In the genomic region with DNA sequence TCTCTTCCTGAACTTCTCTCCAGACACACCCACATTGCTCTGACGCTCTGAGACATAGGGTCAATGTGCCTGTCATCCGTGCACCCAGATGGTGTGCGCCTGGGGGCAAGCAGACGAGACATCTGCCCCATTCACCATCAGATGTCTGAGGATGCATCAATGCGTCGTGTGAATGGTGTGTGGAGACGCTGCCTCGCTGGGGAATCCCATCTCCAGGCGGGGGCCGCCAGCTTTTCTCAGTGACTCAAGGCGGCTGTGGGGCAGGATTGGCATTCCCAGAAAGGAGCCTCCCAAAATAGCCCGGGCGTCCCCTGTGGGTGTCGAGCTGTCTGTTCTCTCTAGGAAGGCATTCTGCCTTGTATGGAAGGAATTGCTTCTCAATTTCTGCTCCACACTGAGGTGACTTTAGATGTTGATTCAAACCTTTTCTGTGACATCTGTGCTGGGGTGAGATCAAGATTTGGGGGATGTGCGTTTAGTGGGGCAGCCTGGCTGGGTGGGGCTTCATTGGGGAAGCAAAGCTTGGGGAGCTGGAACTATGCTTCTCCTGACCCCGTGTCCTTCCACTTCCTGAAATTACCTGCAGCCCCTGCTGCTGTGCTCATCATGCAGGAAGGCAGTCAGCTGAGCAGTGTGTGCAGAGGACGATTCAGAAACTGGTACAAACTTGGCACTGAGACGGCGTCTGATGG, we compare ENCODE assay signal across 18 cellular contexts.
DNase-seq lines count a peak whose midpoint lies in the region; TF ChIP-seq lines count a peak whose summit lies in the region.
"Had no signal": no experiment of that assay in that cellular context is flagged by ENCODE, and none has a peak within 500 bp of the region (broad histone marks: within the 10 kb centered on the region; RNA-seq: fewer than 3 reads in every experiment).

No MANE protein-coding gene starts in this region.

- no peaks in the 10 kb centered on the region for H3K9me3 Mint-ChIP-seq in activated CD4-positive, alpha-beta memory T cell treated with anti-CD3 and anti-CD28 coated beads, Interleukin-2, amount 10 ng/mL, durations not matched to agents 7 days and 5 days
- H3K9me3 Mint-ChIP-seq in activated CD4-positive, alpha-beta memory T cell treated with anti-CD3 and anti-CD28 coated beads for 36 hours = no peaks in the 10 kb centered on the region
- H3K9me3 Mint-ChIP-seq: activated T-helper 17 cell treated with anti-CD3 and anti-CD28 coated beads, Interleukin-2, amount 50 U/mL, for 72 hours had no signal

- TF ChIP-seq CTCF in PC-9 (conservative IDR thresholded peaks at IDR 0.05) = no peak
- TF ChIP-seq CTCF in GM20000 (IDR thresholded peaks at IDR 0.05; ENCODE audit: extremely low read depth, missing control alignments) = no peak

- H3K4me1 Mint-ChIP-seq in activated CD4-positive, alpha-beta memory T cell treated with anti-CD3 and anti-CD28 coated beads, Interleukin-2, amount 10 ng/mL, durations not matched to agents 7 days and 5 days = no peaks in the 10 kb centered on the region
- no peaks in the 10 kb centered on the region for H3K4me1 Mint-ChIP-seq in activated CD4-positive, alpha-beta memory T cell treated with anti-CD3 and anti-CD28 coated beads for 36 hours (ENCODE audit: low read depth)
- H3K4me1 Mint-ChIP-seq: activated T-helper 17 cell treated with anti-CD3 and anti-CD28 coated beads, Interleukin-2, amount 50 U/mL, for 72 hours had no signal

- no peak overlapping the region for H3K4me3 ChIP-seq in PC-9
- H3K4me3 ChIP-seq: prostate gland, SJCRH30, thoracic aorta had no signal

- H3K4me3 Mint-ChIP-seq in activated CD4-positive, alpha-beta memory T cell treated with anti-CD3 and anti-CD28 coated beads, Interleukin-2, amount 10 ng/mL, durations not matched to agents 7 days and 5 days = no peak overlapping the region
- no peak overlapping the region for H3K4me3 Mint-ChIP-seq in activated CD4-positive, alpha-beta memory T cell treated with anti-CD3 and anti-CD28 coated beads for 36 hours
- H3K4me3 Mint-ChIP-seq: activated T-helper 17 cell treated with anti-CD3 and anti-CD28 coated beads, Interleukin-2, amount 50 U/mL, for 72 hours had no signal

- H3K4me1 ChIP-seq in PC-9 (replicated peaks; ENCODE audit: insufficient read depth) = peaks cover 69% of the 10 kb centered on the region
- H3K4me1 ChIP-seq: prostate gland had no signal

- peaks cover 2% of the 10 kb centered on the region for H3K27me3 Mint-ChIP-seq in activated CD4-positive, alpha-beta memory T cell treated with anti-CD3 and anti-CD28 coated beads, Interleukin-2, amount 10 ng/mL, durations not matched to agents 7 days and 5 days
- peaks cover 10% of the 10 kb centered on the region for H3K27me3 Mint-ChIP-seq in activated CD4-positive, alpha-beta memory T cell treated with anti-CD3 and anti-CD28 coated beads for 36 hours

- DNase-seq in activated CD4-positive, alpha-beta memory T cell treated with anti-CD3 and anti-CD28 coated beads, Interleukin-2, amount 10 ng/mL, durations not matched to agents 7 days and 5 days = peak; percentile 9
- DNase-seq in activated CD4-positive, alpha-beta memory T cell treated with anti-CD3 and anti-CD28 coated beads for 36 hours = no peak
- no peak for DNase-seq in PC-9
- DNase-seq in inferior parietal cortex (ENCODE audit: extremely low spot score) = peak; percentile 55
- peak; percentile 13 for DNase-seq in stimulated activated CD8-positive, alpha-beta memory T cell treated with anti-CD3 and anti-CD28 coated beads, Interleukin-4, amount 100 ng/mL, for 48 hours
- no peak for DNase-seq in GM20000 (ENCODE audit: low spot score)
- DNase-seq in activated T-cell treated with anti-CD3 and anti-CD28 coated beads, Interleukin-2, amount 50 U/mL, for 48 hours = no peak
- DNase-seq in NOMO-1 (lab: John Stamatoyannopoulos, UW; ENCODE audit: unreplicated experiment in 2 of 2) = no peak
- DNase-seq: activated CD4-positive, alpha-beta T cell treated with anti-CD3 and anti-CD28 coated beads, Interleukin-2, amount 50 U/mL, for 1 hour; cerebellar nuclear complex; COR-L47; kidney glomerular epithelial cell; NCI-H1930; NCI-H526; SJCRH30 had no signal

- no peaks in the 10 kb centered on the region for H3K79me2 ChIP-seq in PC-9 (ENCODE audit: low read depth)

- intact Hi-C loops in activated CD4-positive, alpha-beta memory T cell treated with anti-CD3 and anti-CD28 coated beads for 36 hours (cut with micrococcal nuclease) = no loop called here
- intact Hi-C loops in PC-9 (cut with micrococcal nuclease; ENCODE audit: unreplicated experiment) = loop anchor here (2.0 kb wide), 1 partner anchor 111 kb away; a partner anchor contains a TSS

- H2AFZ ChIP-seq in PC-9 = no peak overlapping the region

- H3K9me3 ChIP-seq in PC-9 (ENCODE audit: insufficient read depth, low read depth) = no peaks in the 10 kb centered on the region
- H3K9me3 ChIP-seq: prostate gland, SJCRH30, thoracic aorta had no signal

- no peaks in the 10 kb centered on the region for H4K20me1 ChIP-seq in PC-9 (ENCODE audit: insufficient read depth)

- peak overlapping the region; percentile 72; the same call in 1 of the 2 replicates for H3K4me2 ChIP-seq in PC-9

- no peaks in the 10 kb centered on the region for H3K9me2 ChIP-seq in PC-9 (ENCODE audit: insufficient read depth)

- CTCF ChIA-PET in activated CD4-positive, alpha-beta memory T cell treated with anti-CD3 and anti-CD28 coated beads, Interleukin-2, amount 10 ng/mL, durations not matched to agents 7 days and 5 days (lab: Charles Lee) = no interaction called here
- CTCF ChIA-PET in activated CD4-positive, alpha-beta memory T cell treated with anti-CD3 and anti-CD28 coated beads for 36 hours (lab: Charles Lee) = no interaction called here
- CTCF ChIA-PET in PC-9 (lab: Charles Lee) = no interaction called here

- 0 out of 2 replicates have a peak overlapping the region, but pooled peaks have one; percentile 75 for H3K27ac ChIP-seq in PC-9
- H3K27ac ChIP-seq: prostate gland, SJCRH30, thoracic aorta had no signal

- BruUV-seq in PC-9 (replicated peaks; lab: Mats Ljungman, UMichigan) = no TSS peak

- POLR2A ChIA-PET in activated CD4-positive, alpha-beta memory T cell treated with anti-CD3 and anti-CD28 coated beads, Interleukin-2, amount 10 ng/mL, durations not matched to agents 7 days and 5 days (lab: Charles Lee) = no interaction called here
- POLR2A ChIA-PET in activated CD4-positive, alpha-beta memory T cell treated with anti-CD3 and anti-CD28 coated beads for 36 hours (lab: Charles Lee) = no interaction called here
- POLR2A ChIA-PET in PC-9 (lab: Charles Lee; ENCODE audit: unreplicated experiment) = no interaction called here

- no peaks in the 10 kb centered on the region for H3K36me3 ChIP-seq in PC-9 (ENCODE audit: low read depth)
- H3K36me3 ChIP-seq: prostate gland, SJCRH30, thoracic aorta had no signal

- no peaks in the 10 kb centered on the region for H3K27me3 ChIP-seq in PC-9 (ENCODE audit: insufficient read depth, low read depth)

- H3F3A ChIP-seq in PC-9 (ENCODE audit: insufficient read depth, low read depth) = peaks cover 38% of the 10 kb centered on the region

- no peaks in the 10 kb centered on the region for H3K36me3 Mint-ChIP-seq in activated CD4-positive, alpha-beta memory T cell treated with anti-CD3 and anti-CD28 coated beads, Interleukin-2, amount 10 ng/mL, durations not matched to agents 7 days and 5 days (ENCODE audit: low read depth)
- no peaks in the 10 kb centered on the region for H3K36me3 Mint-ChIP-seq in activated CD4-positive, alpha-beta memory T cell treated with anti-CD3 and anti-CD28 coated beads for 36 hours

- H3K27ac Mint-ChIP-seq in activated CD4-positive, alpha-beta memory T cell treated with anti-CD3 and anti-CD28 coated beads, Interleukin-2, amount 10 ng/mL, durations not matched to agents 7 days and 5 days = no peak overlapping the region
- no peak overlapping the region for H3K27ac Mint-ChIP-seq in activated CD4-positive, alpha-beta memory T cell treated with anti-CD3 and anti-CD28 coated beads for 36 hours
- H3K27ac Mint-ChIP-seq: activated T-helper 17 cell treated with anti-CD3 and anti-CD28 coated beads, Interleukin-2, amount 50 U/mL, for 72 hours had no signal

Comparison
In these comparisons a context has a peak if more than half of its experiments do, and no peak if none do; other contexts are left out.
1. DNase-seq: peak in activated CD4-positive, alpha-beta memory T cell treated with anti-CD3 and anti-CD28 coated beads, Interleukin-2, amount 10 ng/mL, durations not matched to agents 7 days and 5 days (single experiment), inferior parietal cortex (single experiment) and stimulated activated CD8-positive, alpha-beta memory T cell treated with anti-CD3 and anti-CD28 coated beads, Interleukin-4, amount 100 ng/mL, for 48 hours (single experiment); none in activated CD4-positive, alpha-beta memory T cell treated with anti-CD3 and anti-CD28 coated beads for 36 hours (single experiment), PC-9 (0 of 2), GM20000 (single experiment), activated T-cell treated with anti-CD3 and anti-CD28 coated beads, Interleukin-2, amount 50 U/mL, for 48 hours (0 of 2) and NOMO-1 (0 of 2).